Comparison of ENCODE assay signal across 8 cellular contexts in genomic region chr4:13654158-13654797, GRCh38. TPM values are rescaled to one million over a fixed set of nuclear protein-coding genes. Genes with fewer than 3 reads are reported as not detected.
A peak's percentile ranks its signal among the peaks of the same experiment; 100 is the strongest.
DNase-seq lines count a peak whose midpoint lies in the region; ATAC-seq and TF ChIP-seq lines count a peak whose summit lies in the region.

No MANE protein-coding gene starts in this region.

- H3K9me3 Mint-ChIP-seq in IgD-negative memory B cell (no peaks in the 10 kb centered on the region), nephron (no peaks in the 10 kb centered on the region)

- H3K4me3 Mint-ChIP-seq in IgD-negative memory B cell (peak overlapping the region; percentile 74 to 97 (median 86)), nephron (peak overlapping the region; percentile 83 to 91 (median 87))

- H3K27ac Mint-ChIP-seq in IgD-negative memory B cell (peak overlapping the region in 1 of 3 donors; percentile 46), nephron (peak overlapping the region; percentile 4 to 85 (median 26))

- peak; percentile 6 for DNase-seq in DMS79 (lab: John Stamatoyannopoulos, UW)
- peak; percentile 70 for DNase-seq in RPMI7951 (ENCODE audit: low read depth)
- DNase-seq in activated effector memory CD4-positive, alpha-beta T cell treated with anti-CD3 and anti-CD28 coated beads, Interleukin-2, amount 50 U/mL, for 16 hours = peak; percentile 92
- peak; percentile 69 for DNase-seq in fibroblast of villous mesenchyme (ENCODE audit: low read depth)
- peak; percentile 85 for DNase-seq in stimulated activated naive CD8-positive, alpha-beta T cell treated with anti-CD3 and anti-CD28 coated beads, Interleukin-15, Interleukin-2, amounts not matched to agents 100 U/mL and 50 U/mL, for 24 hours

- H3K4me1 Mint-ChIP-seq in IgD-negative memory B cell (peaks cover 4 to 13% (median 10%) of the 10 kb centered on the region in 3 donors), nephron (peaks cover 5% of the 10 kb centered on the region)

- peak; percentile 97 for TF ChIP-seq CTCF in fibroblast of villous mesenchyme (IDR thresholded peaks at IDR 0.05; ENCODE audit: insufficient read depth, low read depth, low read length)
- peak; percentile 82 to 89 (median 88) for TF ChIP-seq CTCF in nephron (IDR thresholded peaks at IDR 0.05; ENCODE audit: unreplicated experiment in 3 of 3)

- no peaks in the 10 kb centered on the region for H3K27me3 Mint-ChIP-seq in IgD-negative memory B cell
- peaks cover 9% of the 10 kb centered on the region for H3K27me3 Mint-ChIP-seq in nephron (ENCODE audit: low read depth)

- ATAC-seq in GM21619 (IDR thresholded peaks at IDR 0.05; ENCODE audit: unreplicated experiment) = peak; percentile 94
- ATAC-seq in stimulated activated naive CD8-positive, alpha-beta T cell treated with anti-CD3 and anti-CD28 coated beads, Interleukin-15, Interleukin-2, amounts not matched to agents 100 U/mL and 50 U/mL, for 24 hours = peak; percentile 96

- peak overlapping the region; percentile 67 for H3K4me3 ChIP-seq in fibroblast of villous mesenchyme (ENCODE audit: low read depth, low read length)

- H3K36me3 Mint-ChIP-seq in IgD-negative memory B cell (peaks cover 2% of the 10 kb centered on the region), nephron (ENCODE audit: low read depth) (no peaks in the 10 kb centered on the region)

RNA-seq across cellular contexts. Expression of gene BOD1L1, which starts 26.8 kb away (rescaled TPM):
- polyA plus RNA-seq in IgD-negative memory B cell = 6.5 TPM
- total RNA-seq in RPMI7951 (2014; rRNA removed; shearing (Covaris generic)) = 8.4 and 10.9 TPM in 2 replicates
- 21.9 and 23.7 TPM in 2 replicates for total RNA-seq in fibroblast of villous mesenchyme

Comparison
In these comparisons a context has a peak if more than half of its experiments do, and no peak if none do; other contexts are left out.
1. Peak in every context shown above with its lines: DNase-seq, ATAC-seq and H3K4me3 ChIP-seq.
2. DNase-seq: peak in every context shown above with its lines; median percentile 92 in activated effector memory CD4-positive, alpha-beta T cell treated with anti-CD3 and anti-CD28 coated beads, Interleukin-2, amount 50 U/mL, for 16 hours; 85 in stimulated activated naive CD8-positive, alpha-beta T cell treated with anti-CD3 and anti-CD28 coated beads, Interleukin-15, Interleukin-2, amounts not matched to agents 100 U/mL and 50 U/mL, for 24 hours; 70 in RPMI7951; 69 in fibroblast of villous mesenchyme; 6 in DMS79.